ENCODE assay signal across 7 cellular contexts in the genomic region with DNA sequence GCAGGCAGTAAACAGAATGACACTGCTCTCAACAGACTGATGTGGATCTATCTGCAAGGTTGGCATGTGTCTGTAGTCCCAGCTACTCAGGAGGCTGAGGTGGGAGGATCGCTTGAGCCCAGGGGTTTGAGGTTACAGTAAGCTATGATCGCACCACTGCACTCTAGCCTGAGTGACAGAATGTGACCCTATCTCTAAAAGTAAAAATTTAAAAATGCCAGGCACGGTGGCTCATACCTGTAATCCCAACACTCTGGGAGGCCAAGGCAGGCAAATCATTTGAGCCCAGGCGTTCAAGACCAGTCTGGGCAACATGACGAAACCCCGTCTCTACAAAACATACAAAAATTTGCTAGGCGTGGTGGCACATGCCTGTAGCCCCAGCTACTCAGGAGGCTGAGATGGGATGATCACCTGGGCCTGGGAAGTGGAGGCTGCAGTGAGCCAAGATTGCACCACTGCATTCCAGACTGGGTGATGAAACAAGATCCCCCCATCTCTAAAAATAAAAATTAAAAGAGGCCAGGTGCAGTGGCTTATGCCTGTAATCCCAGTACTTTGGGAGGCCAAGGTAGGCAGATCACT. TPM values are rescaled to one million over a fixed set of nuclear protein-coding genes. Genes with fewer than 3 reads are reported as not detected.
"Had no signal": no experiment of that assay in that cellular context is flagged by ENCODE, and none has a peak within 500 bp of the region (broad histone marks: within the 10 kb centered on the region; RNA-seq: fewer than 3 reads in every experiment).

No MANE protein-coding gene starts in this region.

RNA-seq across cellular contexts. Expression of gene BPI, which starts 19.8 kb away (rescaled TPM):
- total RNA-seq: LHCN-M2, MCF 10A, NCI-H460, OCI-LY7, PC-9, Right ventricle myocardium inferior, SK-MEL-5 had no signal

RNA-seq across cellular contexts. Expression of gene KIAA1755, which starts 23.6 kb away (rescaled TPM):
- total RNA-seq: MCF 10A, NCI-H460, OCI-LY7, SK-MEL-5 had no signal
